Comparison of ENCODE assay signal across 8 cellular contexts in genomic region chr1:15526021-15526489, GRCh38. TPM values are rescaled to one million over a fixed set of nuclear protein-coding genes. Genes with fewer than 3 reads are reported as not detected.
A peak's percentile ranks its signal among the peaks of the same experiment; 100 is the strongest.
DNase-seq lines count a peak whose midpoint lies in the region; ATAC-seq, FAIRE-seq and TF ChIP-seq lines count a peak whose summit lies in the region.

No MANE protein-coding gene starts in this region.

- H3K27me3 ChIP-seq in ectodermal cell (ENCODE audit: control insufficient read depth, insufficient read depth, low read length, poor library complexity, severe bottlenecking) (no peaks in the 10 kb centered on the region), neuron (ENCODE audit: insufficient read depth, low read length) (no peaks in the 10 kb centered on the region)

- peak overlapping the region; percentile 42 for H2AFZ ChIP-seq in neuron (ENCODE audit: low read depth, low read length)

- FAIRE-seq in HTR-8/SVneo (lab: Jason Lieb, UNC): no peak

- no peaks in the 10 kb centered on the region for H3K36me3 ChIP-seq in ectodermal cell (ENCODE audit: control insufficient read depth, insufficient read depth, low read length)
- H3K36me3 ChIP-seq in neuron (ENCODE audit: insufficient read depth, low read length): peaks cover 4% of the 10 kb centered on the region

- TF ChIP-seq CTCF in CD14-positive monocyte (IDR thresholded peaks at IDR 0.05) (peak; percentile 21), NB4 (IDR thresholded peaks at IDR 0.05; ENCODE audit: low read depth, low read length) (no peak)

- peaks cover 9 to 10% of the 10 kb centered on the region in 2 donors for H3K36me3 Mint-ChIP-seq in CD14-positive monocyte

- DNase-seq in CD14-positive monocyte (ENCODE audit: low spot score): no peak
- DNase-seq in NB4 (ENCODE audit: low read depth): no peak
- DNase-seq in NCI-H69 (lab: John Stamatoyannopoulos, UW): no peak
- no peak for DNase-seq in HTR-8/SVneo (ENCODE audit: insufficient read length, low spot score)

- no peak for ATAC-seq in HG03565 (IDR thresholded peaks at IDR 0.05; ENCODE audit: unreplicated experiment)
- no peak for ATAC-seq in GM21825 (IDR thresholded peaks at IDR 0.05; ENCODE audit: unreplicated experiment)

- TF ChIP-seq POLR2A in NB4 (IDR thresholded peaks at IDR 0.05; ENCODE audit: extremely low read depth, insufficient read length): no peak

- H3K4me1 ChIP-seq in ectodermal cell (ENCODE audit: control insufficient read depth, insufficient read depth, low read length) (peaks cover 16% of the 10 kb centered on the region), neuron (ENCODE audit: insufficient read depth, low read length) (peaks cover 26% of the 10 kb centered on the region)

- H3K27ac ChIP-seq in ectodermal cell (ENCODE audit: insufficient read depth, low read depth, low read length, poor library complexity, severe bottlenecking): no peak overlapping the region

- H3K4me1 Mint-ChIP-seq in CD14-positive monocyte: peaks cover 42% of the 10 kb centered on the region

- peak overlapping the region; percentile 98 to 100 (median 99) for H3K27ac Mint-ChIP-seq in CD14-positive monocyte

- peak overlapping the region; percentile 85 to 90 for H3K4me3 Mint-ChIP-seq in CD14-positive monocyte

- intact Hi-C loops in CD14-positive monocyte (cut with micrococcal nuclease): loop anchor here (5.0 kb wide), 1 partner anchor 91 kb away; the partner anchor contains the start of gene DDI2 (in 2 of the 2)

- H3K4me3 ChIP-seq in NB4 (ENCODE audit: low read depth, low read length): peak overlapping the region; percentile 84
- peak overlapping the region; percentile 52 for H3K4me3 ChIP-seq in ectodermal cell (ENCODE audit: insufficient read depth, low read depth, low read length)
- H3K4me3 ChIP-seq in neuron (ENCODE audit: low read length): peak overlapping the region; percentile 54

- H3K9me3 ChIP-seq in ectodermal cell (ENCODE audit: control insufficient read depth, low read length) (no peaks in the 10 kb centered on the region), neuron (ENCODE audit: low read length) (no peaks in the 10 kb centered on the region)

- H3K9me3 Mint-ChIP-seq in CD14-positive monocyte: peaks cover 0 to 1% (median 0%) of the 10 kb centered on the region in 7 donors

- peaks cover 0 to 3% (median 0%) of the 10 kb centered on the region in 3 donors for H3K27me3 Mint-ChIP-seq in CD14-positive monocyte (ENCODE audit: low read depth in 3 of 3)

- WGBS in ectodermal cell, 2 experiments: 9 to 13% methylated on average over 4 to 9 of the region's 9 CpGs

RNA-seq across cellular contexts. Expression of gene DNAJC16, which starts 0.6 kb away (rescaled TPM):
- 1 to 10 TPM; 5.4 to 6.3 TPM for polyA plus RNA-seq in CD14-positive monocyte
- 16.9 TPM for polyA plus RNA-seq in ectodermal cell (2013, experiment 1 of 4)
- polyA plus RNA-seq in ectodermal cell (2013, experiment 2 of 4): 18.6 TPM
- polyA plus RNA-seq in ectodermal cell (2013, experiment 3 of 4): 16.9 TPM
- 13.4 TPM for polyA plus RNA-seq in ectodermal cell (2013, experiment 4 of 4)

RNA-seq across cellular contexts. Expression of gene CASP9, which starts 2.0 kb away (rescaled TPM):
- polyA plus RNA-seq in CD14-positive monocyte: 10 to 100 TPM; 21.0 to 21.5 TPM
- polyA plus RNA-seq in ectodermal cell (2013, experiment 1 of 4): 15.5 TPM
- 19.8 TPM for polyA plus RNA-seq in ectodermal cell (2013, experiment 2 of 4)
- 13.4 TPM for polyA plus RNA-seq in ectodermal cell (2013, experiment 3 of 4)
- 16.2 TPM for polyA plus RNA-seq in ectodermal cell (2013, experiment 4 of 4)

RNA-seq across cellular contexts. Expression of gene CELA2B, which starts 50.2 kb away (rescaled TPM):
- not detected for polyA plus RNA-seq in CD14-positive monocyte
- polyA plus RNA-seq in ectodermal cell (2013, experiment 1 of 4): not detected
- polyA plus RNA-seq in ectodermal cell (2013, experiment 2 of 4): not detected
- not detected for polyA plus RNA-seq in ectodermal cell (2013, experiment 3 of 4)
- polyA plus RNA-seq in ectodermal cell (2013, experiment 4 of 4): not detected

RNA-seq across cellular contexts. Expression of gene AGMAT, which starts 58.8 kb away (rescaled TPM):
- polyA plus RNA-seq in CD14-positive monocyte: not detected
- polyA plus RNA-seq in ectodermal cell (2013, experiment 1 of 4): 0.83 TPM
- 0.96 TPM for polyA plus RNA-seq in ectodermal cell (2013, experiment 2 of 4)
- 1.1 TPM for polyA plus RNA-seq in ectodermal cell (2013, experiment 3 of 4)
- 1.0 TPM for polyA plus RNA-seq in ectodermal cell (2013, experiment 4 of 4)
